9 cellular contexts compared by ENCODE assay signal in the genomic region with DNA sequence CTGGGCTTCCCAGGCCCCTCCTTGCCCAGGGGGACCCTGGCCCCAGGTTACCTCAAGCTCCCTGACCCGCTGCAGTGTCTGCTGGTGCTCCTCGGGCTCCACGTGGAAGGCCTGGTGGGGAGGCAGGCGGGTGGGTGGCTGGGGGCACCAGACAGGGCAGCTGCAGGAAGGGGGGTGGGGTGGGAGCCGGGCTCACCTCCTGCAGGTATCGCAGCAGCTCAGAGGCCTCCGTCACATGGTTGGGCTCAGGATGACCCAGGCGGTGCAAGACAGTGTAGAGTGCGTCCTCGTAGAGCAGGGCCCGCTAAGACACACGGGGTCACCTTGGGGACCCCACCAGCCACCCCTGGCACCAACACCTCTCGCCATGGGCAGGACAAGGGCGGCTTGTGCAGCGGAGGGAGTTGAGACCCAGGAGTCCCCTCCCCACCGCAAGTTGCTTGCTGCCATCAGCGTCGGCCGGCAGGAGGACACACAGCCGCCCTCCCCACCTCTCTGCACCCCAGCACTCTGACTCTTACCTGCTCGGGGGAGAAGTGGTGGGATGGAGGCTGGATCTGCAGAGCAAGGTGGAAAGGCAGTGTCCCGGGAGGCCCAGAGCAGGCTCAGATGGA. TPM values are rescaled to one million over a fixed set of nuclear protein-coding genes. Genes with fewer than 3 reads are reported as not detected.
DNase-seq lines count a peak whose midpoint lies in the region; ATAC-seq and TF ChIP-seq lines count a peak whose summit lies in the region.
"Had no signal": no experiment of that assay in that cellular context is flagged by ENCODE, and none has a peak within 500 bp of the region (broad histone marks: within the 10 kb centered on the region; RNA-seq: fewer than 3 reads in every experiment).

No MANE protein-coding gene starts in this region.

- H3K4me1 Mint-ChIP-seq in activated T-cell treated with anti-CD3 and anti-CD28 coated beads, Interleukin-2, amount 50 U/mL, for 24 hours (ENCODE audit: low read depth) = peaks cover 24% of the 10 kb centered on the region
- H3K4me1 Mint-ChIP-seq in immature natural killer cell (peaks cover 9 to 23% of the 10 kb centered on the region in 2 donors), mesothelial cell of epicardium (peaks cover 17% of the 10 kb centered on the region)

- no peaks in the 10 kb centered on the region for H3K27me3 Mint-ChIP-seq in activated T-cell treated with anti-CD3 and anti-CD28 coated beads, Interleukin-2, amount 50 U/mL, for 24 hours
- H3K27me3 Mint-ChIP-seq in immature natural killer cell (ENCODE audit: low read depth in 3 of 3) (peaks cover 0 to 4% (median 2%) of the 10 kb centered on the region in 3 donors), mesothelial cell of epicardium (ENCODE audit: low read depth) (no peaks in the 10 kb centered on the region)

- peak overlapping the region; percentile 62 for H3K4me3 ChIP-seq in thoracic aorta
- no peak overlapping the region for H3K4me3 ChIP-seq in GM23248
- H3K4me3 ChIP-seq: neural progenitor cell had no signal

- WGBS in GM23248 (ENCODE audit: low coverage in 1 of 2, low lambda C conversion rate in 2 of 2, missing lambda C conversion rate in 2 of 2), 2 experiments = 84 to 89% methylated on average over 19 to 22 of the region's 22 CpGs

- no peaks in the 10 kb centered on the region for H3K9me3 Mint-ChIP-seq in activated T-cell treated with anti-CD3 and anti-CD28 coated beads, Interleukin-2, amount 50 U/mL, for 24 hours
- H3K9me3 Mint-ChIP-seq in immature natural killer cell = no peaks in the 10 kb centered on the region
- no peaks in the 10 kb centered on the region for H3K9me3 Mint-ChIP-seq in mesothelial cell of epicardium
- H3K9me3 Mint-ChIP-seq: neural progenitor cell had no signal

- no peak overlapping the region for H2AFZ ChIP-seq in GM23248
- H2AFZ ChIP-seq: neural progenitor cell had no signal

- no peaks in the 10 kb centered on the region for H3K9me2 ChIP-seq in GM23248 (ENCODE audit: insufficient read depth)

- in situ Hi-C loops in GM23248 (cut with MboI) = no loop called here

- TF ChIP-seq CTCF in thoracic aorta (IDR thresholded peaks at IDR 0.05) (no peak), mesothelial cell of epicardium (IDR thresholded peaks at IDR 0.05; ENCODE audit: unreplicated experiment) (no peak)

- no peaks in the 10 kb centered on the region for H4K20me1 ChIP-seq in GM23248 (ENCODE audit: insufficient read depth)

- no peaks in the 10 kb centered on the region for H3K79me2 ChIP-seq in GM23248 (ENCODE audit: insufficient read depth)

- DNase-seq in activated naive CD4-positive, alpha-beta T cell treated with Interleukin-2 at 50 U/mL for 16 hours = peak; percentile 37
- no peak for DNase-seq in activated naive CD4-positive, alpha-beta T cell (lab: John Stamatoyannopoulos, UW)
- DNase-seq in activated T-cell treated with anti-CD3 and anti-CD28 coated beads, Interleukin-2, amount 50 U/mL, for 24 hours = peak; percentile 73
- DNase-seq in immature natural killer cell = peak in 1 of 3 donors; percentile 42
- DNase-seq in thoracic aorta (ENCODE audit: low spot score) = no peak
- no peak for DNase-seq in GM23248
- DNase-seq in mesothelial cell of epicardium (ENCODE audit: low spot score in 2 of 2, unreplicated experiment in 2 of 2) = no peak

- no peak overlapping the region for H3K27ac ChIP-seq in thoracic aorta
- no peak overlapping the region for H3K27ac ChIP-seq in GM23248
- H3K27ac ChIP-seq: neural progenitor cell had no signal

- H3K36me3 Mint-ChIP-seq in activated T-cell treated with anti-CD3 and anti-CD28 coated beads, Interleukin-2, amount 50 U/mL, for 24 hours (ENCODE audit: low read depth) = peaks cover 80% of the 10 kb centered on the region
- H3K36me3 Mint-ChIP-seq in immature natural killer cell = peaks cover 0 to 6% (median 0%) of the 10 kb centered on the region in 3 donors
- peaks cover 7% of the 10 kb centered on the region for H3K36me3 Mint-ChIP-seq in mesothelial cell of epicardium
- H3K36me3 Mint-ChIP-seq: neural progenitor cell had no signal

- H3K9me3 ChIP-seq in thoracic aorta (no peaks in the 10 kb centered on the region), GM23248 (ENCODE audit: low read depth) (no peaks in the 10 kb centered on the region)

- no peak overlapping the region for H3K9ac ChIP-seq in GM23248
- H3K9ac ChIP-seq: neural progenitor cell had no signal

- H3K27ac Mint-ChIP-seq in activated T-cell treated with anti-CD3 and anti-CD28 coated beads, Interleukin-2, amount 50 U/mL, for 24 hours = peak overlapping the region; percentile 96
- peak overlapping the region; percentile 87 to 98 (median 93) for H3K27ac Mint-ChIP-seq in immature natural killer cell
- no peak overlapping the region for H3K27ac Mint-ChIP-seq in mesothelial cell of epicardium
- H3K27ac Mint-ChIP-seq: neural progenitor cell had no signal

- no peaks in the 10 kb centered on the region for H3F3A ChIP-seq in GM23248 (ENCODE audit: insufficient read depth)

- peaks cover 26% of the 10 kb centered on the region for H3K36me3 ChIP-seq in thoracic aorta
- no peaks in the 10 kb centered on the region for H3K36me3 ChIP-seq in GM23248 (ENCODE audit: low read depth)
- H3K36me3 ChIP-seq: neural progenitor cell had no signal

- no peak overlapping the region for H3K4me2 ChIP-seq in GM23248 (ENCODE audit: unreplicated experiment)
- H3K4me2 ChIP-seq: neural progenitor cell had no signal

- no peaks in the 10 kb centered on the region for H3K27me3 ChIP-seq in thoracic aorta (replicated peaks; ENCODE audit: insufficient read depth)
- H3K27me3 ChIP-seq in GM23248 (replicated peaks; ENCODE audit: insufficient read depth) = no peaks in the 10 kb centered on the region
- H3K27me3 ChIP-seq: neural progenitor cell had no signal

- peak overlapping the region; percentile 96 for H3K4me3 Mint-ChIP-seq in activated T-cell treated with anti-CD3 and anti-CD28 coated beads, Interleukin-2, amount 50 U/mL, for 24 hours
- peak overlapping the region; percentile 92 to 97 (median 94) for H3K4me3 Mint-ChIP-seq in immature natural killer cell
- no peak overlapping the region for H3K4me3 Mint-ChIP-seq in mesothelial cell of epicardium
- H3K4me3 Mint-ChIP-seq: neural progenitor cell had no signal

- H3K4me1 ChIP-seq in thoracic aorta (ENCODE audit: control insufficient read depth in 1 of 2, low read depth in 2 of 2) (peaks cover 15 to 27% of the 10 kb centered on the region in 2 donors), GM23248 (ENCODE audit: insufficient read depth) (peaks cover 3% of the 10 kb centered on the region)
- H3K4me1 ChIP-seq: neural progenitor cell had no signal

- no peak for ATAC-seq in thoracic aorta (ENCODE audit: insufficient number of reproducible peaks, low FRiP score, low read depth)
- ATAC-seq in GM21381 (IDR thresholded peaks at IDR 0.05; ENCODE audit: unreplicated experiment) = no peak

RNA-seq across cellular contexts. Expression of gene UNC13D, which starts 1.1 kb away (rescaled TPM):
- polyA plus RNA-seq in immature natural killer cell (100 to 1,000 TPM in 1 of 3 donors, 10 to 100 TPM in 2; 53.1 to 124 (median 57.5) TPM), GM23248 (2016; fragmentation: Nextera tagmentation; extraction: Ambion mirVana) (0.06 TPM in 1 of 2 replicates, not detected in the other)
- total RNA-seq in thoracic aorta (10 to 100 TPM; 13.5 to 36.0 TPM), mesothelial cell of epicardium (6.0 to 7.7 TPM (median 6.8 TPM) in 3 replicates)
- total RNA-seq in GM23248 (2014; rRNA removed; shearing (Covaris generic)) = under 0.01 and 0.65 TPM in 2 replicates

RNA-seq across cellular contexts. Expression of gene WBP2, which starts 12.1 kb away (rescaled TPM):
- polyA plus RNA-seq in immature natural killer cell (10 to 100 TPM; 51.2 to 85.8 (median 69.1) TPM), GM23248 (2016; fragmentation: Nextera tagmentation; extraction: Ambion mirVana) (59.4 and 64.8 TPM in 2 replicates)
- total RNA-seq in thoracic aorta (10 to 100 TPM; 55.8 to 83.1 TPM), mesothelial cell of epicardium (42.3 to 46.0 TPM (median 45.8 TPM) in 3 replicates)
- 17.4 and 22.9 TPM in 2 replicates for total RNA-seq in GM23248 (2014; rRNA removed; shearing (Covaris generic))

RNA-seq across cellular contexts. Expression of gene TRIM47, which starts 35.3 kb away (rescaled TPM):
- polyA plus RNA-seq in immature natural killer cell (1 to 10 TPM; 3.2 to 4.0 (median 3.9) TPM), GM23248 (2016; fragmentation: Nextera tagmentation; extraction: Ambion mirVana) (1.2 and 2.0 TPM in 2 replicates)
- total RNA-seq in thoracic aorta (10 to 100 TPM; 58.9 to 94.0 TPM), mesothelial cell of epicardium (2.8 to 3.1 TPM (median 2.9 TPM) in 3 replicates)
- 1.4 and 2.4 TPM in 2 replicates for total RNA-seq in GM23248 (2014; rRNA removed; shearing (Covaris generic))

RNA-seq across cellular contexts. Expression of gene TRIM65, which starts 53.7 kb away (rescaled TPM):
- polyA plus RNA-seq in immature natural killer cell (10 to 100 TPM in 2 of 3 donors, 1 to 10 TPM in 1; 5.4 to 27.1 (median 18.7) TPM), GM23248 (2016; fragmentation: Nextera tagmentation; extraction: Ambion mirVana) (9.9 and 10.2 TPM in 2 replicates)
- total RNA-seq in thoracic aorta (10 to 100 TPM; 21.4 to 22.6 TPM), mesothelial cell of epicardium (21.2 to 21.9 TPM (median 21.4 TPM) in 3 replicates)
- total RNA-seq in GM23248 (2014; rRNA removed; shearing (Covaris generic)) = 24.2 and 25.7 TPM in 2 replicates

RNA-seq across cellular contexts. Expression of gene UNK, which starts 58.5 kb away (rescaled TPM):
- polyA plus RNA-seq in immature natural killer cell (10 to 100 TPM; 26.0 to 48.4 (median 34.4) TPM), GM23248 (2016; fragmentation: Nextera tagmentation; extraction: Ambion mirVana) (12.4 and 13.3 TPM in 2 replicates)
- total RNA-seq in thoracic aorta (10 to 100 TPM; 31.0 to 51.7 TPM), mesothelial cell of epicardium (63.4 to 66.4 TPM (median 65.4 TPM) in 3 replicates)
- 11.5 and 20.2 TPM in 2 replicates for total RNA-seq in GM23248 (2014; rRNA removed; shearing (Covaris generic))

Comparison
In these comparisons a context has a peak if more than half of its experiments do, and no peak if none do; other contexts are left out.
1. DNase-seq: peak in activated naive CD4-positive, alpha-beta T cell treated with Interleukin-2 at 50 U/mL for 16 hours (single experiment) and activated T-cell treated with anti-CD3 and anti-CD28 coated beads, Interleukin-2, amount 50 U/mL, for 24 hours (single experiment); none in activated naive CD4-positive, alpha-beta T cell (0 of 4), thoracic aorta (single experiment), GM23248 (single experiment) and mesothelial cell of epicardium (0 of 2).
2. RNA of gene TRIM47, which starts 35.3 kb away (total RNA-seq): 58.9 to 94.0 TPM in thoracic aorta; 2.8 to 3.1 TPM in mesothelial cell of epicardium and 1.4 to 2.4 TPM in GM23248; every median in the first group is over 10 times any median in the second.